ENCODE assay signal across 21 cellular contexts in genomic region chr2:158728422-158728821, GRCh38.
"Had no signal": no experiment of that assay in that cellular context is flagged by ENCODE, and none has a peak within 500 bp of the region (broad histone marks: within the 10 kb centered on the region; RNA-seq: fewer than 3 reads in every experiment).

No MANE protein-coding gene starts in this region.

- H3K9me3 Mint-ChIP-seq: naive thymus-derived CD8-positive, alpha-beta T cell; natural killer cell treated with Interleukin-12 subunit alpha and Interleukin-12 subunit beta and Interleukin-15 and Interleukin-18, amount 100 ng/mL, for 72 hours; stimulated activated effector memory CD8-positive, alpha-beta T cell treated with anti-CD3 and anti-CD28 coated beads, Interleukin-12 subunit alpha, Interleukin-12 subunit beta, amount 100 ng/mL, for 72 hours; stimulated activated naive B cell treated with anti-CD40 and anti-IgM and Interleukin-4, amounts not matched to agents 10 μg/mL and 1 μg/mL and 100 μg/mL, for 72 hours; stimulated activated naive CD8-positive, alpha-beta T cell treated with anti-CD3 and anti-CD28 coated beads, Interleukin-15, Interleukin-2, amounts not matched to agents 100 ng/mL and 50 ng/mL, for 24 hours had no signal

- H3K27me3 Mint-ChIP-seq: stimulated activated naive B cell treated with anti-CD40 and anti-IgM and Interleukin-4, amounts not matched to agents 10 μg/mL and 1 μg/mL and 100 μg/mL, for 72 hours had no signal

- H3K4me1 Mint-ChIP-seq: stimulated activated effector memory CD8-positive, alpha-beta T cell treated with anti-CD3 and anti-CD28 coated beads, Interleukin-12 subunit alpha, Interleukin-12 subunit beta, amount 100 ng/mL, for 72 hours; stimulated activated naive B cell treated with anti-CD40 and anti-IgM and Interleukin-4, amounts not matched to agents 10 μg/mL and 1 μg/mL and 100 μg/mL, for 72 hours had no signal

- H3K27ac Mint-ChIP-seq: natural killer cell treated with Interleukin-12 subunit alpha and Interleukin-12 subunit beta and Interleukin-15 and Interleukin-18, amount 100 ng/mL, for 72 hours; stimulated activated effector memory CD8-positive, alpha-beta T cell treated with anti-CD3 and anti-CD28 coated beads, Interleukin-12 subunit alpha, Interleukin-12 subunit beta, amount 100 ng/mL, for 72 hours; stimulated activated naive B cell treated with anti-CD40 and anti-IgM and Interleukin-4, amounts not matched to agents 10 μg/mL and 1 μg/mL and 100 μg/mL, for 72 hours; stimulated activated naive CD8-positive, alpha-beta T cell treated with anti-CD3 and anti-CD28 coated beads, Interleukin-15, Interleukin-2, amounts not matched to agents 100 ng/mL and 50 ng/mL, for 24 hours had no signal

- H3K36me3 Mint-ChIP-seq: naive thymus-derived CD8-positive, alpha-beta T cell; natural killer cell treated with Interleukin-12 subunit alpha and Interleukin-12 subunit beta and Interleukin-15 and Interleukin-18, amount 100 ng/mL, for 72 hours; stimulated activated effector memory CD8-positive, alpha-beta T cell treated with anti-CD3 and anti-CD28 coated beads, Interleukin-12 subunit alpha, Interleukin-12 subunit beta, amount 100 ng/mL, for 72 hours; stimulated activated naive B cell treated with anti-CD40 and anti-IgM and Interleukin-4, amounts not matched to agents 10 μg/mL and 1 μg/mL and 100 μg/mL, for 72 hours had no signal

- DNase-seq: naive thymus-derived CD8-positive, alpha-beta T cell; nucleus accumbens; pancreas; psoas muscle; right cardiac atrium; right lobe of liver; sigmoid colon; small intestine; stimulated activated CD4-positive, alpha-beta T cell treated with anti-CD3 and anti-CD28 coated beads, Interleukin-15, amount 100 ng/mL, for 24 hours; stimulated activated CD4-positive, alpha-beta T cell treated with anti-CD3 and anti-CD28 coated beads, Interleukin-2, amount 100 ng/mL, for 24 hours; stimulated activated CD4-positive, alpha-beta T cell treated with anti-CD3 and anti-CD28 coated beads, Interleukin-2, amount 100 ng/mL, for 48 hours; stimulated activated CD4-positive, alpha-beta T cell treated with anti-CD3 and anti-CD28 coated beads, Interleukin-4, amount 100 ng/mL, for 24 hours; stimulated activated naive B cell treated with anti-CD40 and anti-IgM and Interleukin-4, amounts not matched to agents 10 μg/mL and 1 μg/mL and 100 μg/mL, for 72 hours; stimulated activated naive CD4-positive, alpha-beta T cell treated with Interleukin-2 at 50 U/mL for 16 hours; stomach; thyroid gland; trophoblast cell; upper lobe of left lung had no signal

- ATAC-seq: naive thymus-derived CD8-positive, alpha-beta T cell; natural killer cell treated with Interleukin-12 subunit alpha and Interleukin-12 subunit beta and Interleukin-15 and Interleukin-18, amount 100 ng/mL, for 72 hours; pancreas; psoas muscle; right cardiac atrium; right lobe of liver; stimulated activated effector memory CD8-positive, alpha-beta T cell treated with anti-CD3 and anti-CD28 coated beads, Interleukin-12 subunit alpha, Interleukin-12 subunit beta, amount 100 ng/mL, for 72 hours; stimulated activated naive B cell treated with anti-CD40 and anti-IgM and Interleukin-4, amounts not matched to agents 10 μg/mL and 1 μg/mL and 100 μg/mL, for 72 hours had no signal

- H3K4me3 Mint-ChIP-seq: naive thymus-derived CD8-positive, alpha-beta T cell; natural killer cell treated with Interleukin-12 subunit alpha and Interleukin-12 subunit beta and Interleukin-15 and Interleukin-18, amount 100 ng/mL, for 72 hours; stimulated activated effector memory CD8-positive, alpha-beta T cell treated with anti-CD3 and anti-CD28 coated beads, Interleukin-12 subunit alpha, Interleukin-12 subunit beta, amount 100 ng/mL, for 72 hours; stimulated activated naive B cell treated with anti-CD40 and anti-IgM and Interleukin-4, amounts not matched to agents 10 μg/mL and 1 μg/mL and 100 μg/mL, for 72 hours; stimulated activated naive CD8-positive, alpha-beta T cell treated with anti-CD3 and anti-CD28 coated beads, Interleukin-15, Interleukin-2, amounts not matched to agents 100 ng/mL and 50 ng/mL, for 24 hours had no signal
